14 cellular contexts compared by ENCODE assay signal in genomic region chr17:78672880-78673371, GRCh38.
DNase-seq lines count a peak whose midpoint lies in the region; ATAC-seq and TF ChIP-seq lines count a peak whose summit lies in the region.
"Had no signal": no experiment of that assay in that cellular context is flagged by ENCODE, and none has a peak within 500 bp of the region (broad histone marks: within the 10 kb centered on the region; RNA-seq: fewer than 3 reads in every experiment).

No MANE protein-coding gene starts in this region.

- H3K27me3 Mint-ChIP-seq in activated naive CD4-positive, alpha-beta T cell treated with anti-CD3 and anti-CD28 coated beads, Interleukin-2, amount 10 ng/mL, durations not matched to agents 7 days and 5 days, result no peaks in the 10 kb centered on the region
- H3K27me3 Mint-ChIP-seq in T-cell, result no peaks in the 10 kb centered on the region
- H3K27me3 Mint-ChIP-seq in stimulated activated naive B cell treated with anti-CD40 and anti-IgM and Interleukin-4, amounts not matched to agents 10 μg/mL and 1 μg/mL and 100 μg/mL, for 72 hours, result no peaks in the 10 kb centered on the region

- DNase-seq in activated naive CD4-positive, alpha-beta T cell treated with anti-CD3 and anti-CD28 coated beads, Interleukin-2, amount 10 ng/mL, durations not matched to agents 7 days and 5 days, result no peak
- no peak for DNase-seq in activated naive CD4-positive, alpha-beta T cell treated with anti-CD3 and anti-CD28 coated beads, Interleukin-2, amount 50 U/mL, for 16 hours
- DNase-seq in T-cell (no peak), iris pigment epithelial cell (ENCODE audit: low read depth) (peak; percentile 24), brain microvascular endothelial cell (no peak), cerebellar cortex (ENCODE audit: low spot score) (no peak)
- DNase-seq in stimulated activated naive B cell treated with anti-CD40 and anti-IgM and Interleukin-4, amounts not matched to agents 10 μg/mL and 1 μg/mL and 100 μg/mL, for 72 hours, result no peak
- DNase-seq in activated CD4-positive, alpha-beta T cell treated with anti-CD3 and anti-CD28 coated beads for 1 hour, result no peak
- DNase-seq: activated CD4-positive, CD25-positive, alpha-beta regulatory T cell; cortex of kidney; NCI-H1436 treated with DMSO at 0.1 percent for 48 hours; Right ventricle myocardium superior; stimulated activated CD4-positive, alpha-beta T cell treated with anti-CD3 and anti-CD28 coated beads, Interleukin-12 subunit alpha, Interleukin-12 subunit beta, amount 100 ng/mL, for 4 hours had no signal

- H3K9me3 Mint-ChIP-seq in activated naive CD4-positive, alpha-beta T cell treated with anti-CD3 and anti-CD28 coated beads, Interleukin-2, amount 10 ng/mL, durations not matched to agents 7 days and 5 days, result no peaks in the 10 kb centered on the region
- H3K9me3 Mint-ChIP-seq in T-cell, result no peaks in the 10 kb centered on the region
- H3K9me3 Mint-ChIP-seq in stimulated activated naive B cell treated with anti-CD40 and anti-IgM and Interleukin-4, amounts not matched to agents 10 μg/mL and 1 μg/mL and 100 μg/mL, for 72 hours, result no peaks in the 10 kb centered on the region
- H3K9me3 Mint-ChIP-seq: neural progenitor cell had no signal

- POLR2A ChIA-PET in T-cell (lab: Charles Lee), result no interaction called here

- in situ Hi-C loops in brain microvascular endothelial cell (cut with HindIII; ENCODE audit: low pct_ligation_motif_present, low sequenced_read_pairs), result no loop called here

- no peak overlapping the region for H3K27ac ChIP-seq in brain microvascular endothelial cell
- H3K27ac ChIP-seq: neural progenitor cell had no signal

- peaks cover 80% of the 10 kb centered on the region for H3K36me3 Mint-ChIP-seq in activated naive CD4-positive, alpha-beta T cell treated with anti-CD3 and anti-CD28 coated beads, Interleukin-2, amount 10 ng/mL, durations not matched to agents 7 days and 5 days
- H3K36me3 Mint-ChIP-seq in T-cell, result peaks cover 39% of the 10 kb centered on the region
- peaks cover 66 to 74% of the 10 kb centered on the region in 2 donors for H3K36me3 Mint-ChIP-seq in stimulated activated naive B cell treated with anti-CD40 and anti-IgM and Interleukin-4, amounts not matched to agents 10 μg/mL and 1 μg/mL and 100 μg/mL, for 72 hours

- peaks cover 12% of the 10 kb centered on the region for H3K36me3 ChIP-seq in brain microvascular endothelial cell (replicated peaks)
- H3K36me3 ChIP-seq: neural progenitor cell had no signal

- TF ChIP-seq CTCF in brain microvascular endothelial cell (IDR thresholded peaks at IDR 0.05; ENCODE audit: low read depth, low read length, missing control alignments), result no peak

- H3K4me3 ChIP-seq in brain microvascular endothelial cell (ENCODE audit: low read depth, low read length), result no peak overlapping the region
- H3K4me3 ChIP-seq: neural progenitor cell had no signal

- peaks cover 12% of the 10 kb centered on the region for H3K4me1 Mint-ChIP-seq in activated naive CD4-positive, alpha-beta T cell treated with anti-CD3 and anti-CD28 coated beads, Interleukin-2, amount 10 ng/mL, durations not matched to agents 7 days and 5 days
- peaks cover 9 to 22% (median 13%) of the 10 kb centered on the region in 3 donors for H3K4me1 Mint-ChIP-seq in T-cell
- peaks cover 5 to 11% of the 10 kb centered on the region in 2 donors for H3K4me1 Mint-ChIP-seq in stimulated activated naive B cell treated with anti-CD40 and anti-IgM and Interleukin-4, amounts not matched to agents 10 μg/mL and 1 μg/mL and 100 μg/mL, for 72 hours

- H3K4me3 Mint-ChIP-seq in activated naive CD4-positive, alpha-beta T cell treated with anti-CD3 and anti-CD28 coated beads, Interleukin-2, amount 10 ng/mL, durations not matched to agents 7 days and 5 days, result no peak overlapping the region
- H3K4me3 Mint-ChIP-seq in T-cell, result no peak overlapping the region
- no peak overlapping the region for H3K4me3 Mint-ChIP-seq in stimulated activated naive B cell treated with anti-CD40 and anti-IgM and Interleukin-4, amounts not matched to agents 10 μg/mL and 1 μg/mL and 100 μg/mL, for 72 hours
- H3K4me3 Mint-ChIP-seq: neural progenitor cell had no signal

- H3K27me3 ChIP-seq in brain microvascular endothelial cell (replicated peaks), result no peaks in the 10 kb centered on the region
- H3K27me3 ChIP-seq: neural progenitor cell had no signal

- no peak for ATAC-seq in T-cell (replicated peaks in 1 of 4)
- no peak for ATAC-seq in stimulated activated naive B cell treated with anti-CD40 and anti-IgM and Interleukin-4, amounts not matched to agents 10 μg/mL and 1 μg/mL and 100 μg/mL, for 72 hours (replicated peaks)

- CTCF ChIA-PET in activated naive CD4-positive, alpha-beta T cell treated with anti-CD3 and anti-CD28 coated beads, Interleukin-2, amount 10 ng/mL, durations not matched to agents 7 days and 5 days (lab: Charles Lee), result no interaction called here
- CTCF ChIA-PET in T-cell (lab: Charles Lee), result no interaction called here

- peak overlapping the region; percentile 21 for H3K27ac Mint-ChIP-seq in activated naive CD4-positive, alpha-beta T cell treated with anti-CD3 and anti-CD28 coated beads, Interleukin-2, amount 10 ng/mL, durations not matched to agents 7 days and 5 days
- peak overlapping the region; percentile 23 to 36 for H3K27ac Mint-ChIP-seq in T-cell
- peak overlapping the region; percentile 6 for H3K27ac Mint-ChIP-seq in stimulated activated naive B cell treated with anti-CD40 and anti-IgM and Interleukin-4, amounts not matched to agents 10 μg/mL and 1 μg/mL and 100 μg/mL, for 72 hours
- H3K27ac Mint-ChIP-seq: neural progenitor cell had no signal
